Comparison of ENCODE assay signal across 3 cellular contexts in genomic region chr18:71134122-71134521, GRCh38.
TF ChIP-seq lines count a peak whose summit lies in the region.

No MANE protein-coding gene starts in this region.

TF ChIP-seq in HepG2, 621 proteins besides CTCF, POLR2A, EP300 and RAD21:
- peak; percentile 54; the same call in 1 of the 2 replicates for TF ChIP-seq MAFF (IDR thresholded peaks at IDR 0.05; ENCODE audit: low read depth, low read length)
- TF ChIP-seq ZNF160 (CRISPR knock-in tag; IDR thresholded peaks at IDR 0.05) = no peak
- TF ChIP-seq TFAP4 (IDR thresholded peaks at IDR 0.05; ENCODE audit: borderline replicate concordance, low read depth) = no peak
- peak; percentile 42 to 67 for TF ChIP-seq MAFK (conservative IDR thresholded peaks at IDR 0.05 in 1 of 2, IDR thresholded peaks at IDR 0.05 in 1 of 2; ENCODE audit: low read length in 2 of 2)
- TF ChIP-seq ZNF572 (CRISPR knock-in tag; IDR thresholded peaks at IDR 0.05) = no peak
- no peak for TF ChIP-seq ZNF619 (CRISPR knock-in tag; IDR thresholded peaks at IDR 0.05)
- TF ChIP-seq TRIM22 (IDR thresholded peaks at IDR 0.05) = no peak
- TF ChIP-seq SOX6 (IDR thresholded peaks at IDR 0.05) = no peak
- TF ChIP-seq SOX6 (CRISPR knock-in tag; IDR thresholded peaks at IDR 0.05) = no peak

TF ChIP-seq in A549, 52 proteins besides CTCF, POLR2A, EP300 and RAD21:
- TF ChIP-seq MAFK (IDR thresholded peaks at IDR 0.05; ENCODE audit: partially characterized antibody) (peak; percentile 24), SMC3 (IDR thresholded peaks at IDR 0.05) (no peak)

TF ChIP-seq in IMR-90, 13 proteins besides CTCF, POLR2A, EP300 and RAD21:
- no peak for TF ChIP-seq SMC3 (IDR thresholded peaks at IDR 0.05; ENCODE audit: low read depth, low read length)
- TF ChIP-seq MAFK (IDR thresholded peaks at IDR 0.05; ENCODE audit: low read depth, low read length) = peak; percentile 36
- no peak for TF ChIP-seq USF2 (IDR thresholded peaks at IDR 0.05; ENCODE audit: low read depth, low read length)
- no peak for TF ChIP-seq ELK1 (IDR thresholded peaks at IDR 0.05; ENCODE audit: borderline replicate concordance, low read depth, low read length)
- TF ChIP-seq MAZ (IDR thresholded peaks at IDR 0.05; ENCODE audit: borderline replicate concordance, low read depth, low read length) = no peak
- TF ChIP-seq BHLHE40 (IDR thresholded peaks at IDR 0.05; ENCODE audit: low read depth, low read length) = no peak
